In the genomic region with DNA sequence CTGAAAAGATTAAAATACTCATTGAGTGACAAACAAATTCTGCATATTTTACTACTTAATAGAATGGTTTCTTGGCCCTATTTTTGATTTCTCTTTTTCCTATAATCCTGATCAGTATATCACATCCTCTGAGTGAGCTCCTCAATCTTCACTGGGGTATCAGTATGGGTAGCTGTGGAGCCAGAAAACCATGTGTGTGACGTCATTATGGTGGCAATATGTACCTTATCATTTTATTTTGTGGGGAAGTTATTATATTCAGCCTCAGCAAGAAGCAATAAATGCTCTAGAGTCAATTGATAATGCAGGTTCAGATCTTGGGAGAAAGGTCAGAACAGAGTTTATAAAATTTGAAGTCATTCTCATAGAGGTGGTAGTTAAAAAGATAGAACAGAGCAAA, we compare ENCODE assay signal across 8 cellular contexts.
"Had no signal": no experiment of that assay in that cellular context is flagged by ENCODE, and none has a peak within 500 bp of the region (broad histone marks: within the 10 kb centered on the region; RNA-seq: fewer than 3 reads in every experiment).

No MANE protein-coding gene starts in this region.

- DNase-seq: GDM1, GF-D8 had no signal

- ATAC-seq: GM12878 had no signal

- H3K4me3 ChIP-seq: GM12878 had no signal

- FAIRE-seq: G401.6, GM12878, GM12891, GM12892, GM18507, GM19239 had no signal
